Comparison of ENCODE assay signal across 1 cellular context in the genomic region with DNA sequence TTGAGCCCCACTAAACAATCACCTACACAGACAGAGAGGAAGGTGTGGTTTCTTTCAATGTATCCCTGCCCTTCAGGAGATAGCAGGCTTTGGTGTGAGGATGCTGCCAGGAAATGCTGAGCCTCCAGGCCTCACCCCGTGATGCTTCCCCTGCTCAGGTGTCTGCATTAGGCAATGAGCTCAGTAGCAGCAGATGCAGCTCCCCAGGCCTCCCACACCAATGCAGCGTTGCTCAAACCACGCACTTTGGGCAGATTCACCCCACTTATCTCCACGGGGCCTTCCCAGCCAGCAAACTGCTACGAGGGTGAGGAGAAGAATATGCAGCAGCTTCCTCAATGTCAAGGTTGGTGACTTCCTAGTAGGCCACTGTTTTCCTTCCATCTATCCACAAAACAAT.
TF ChIP-seq lines count a peak whose summit lies in the region.

No MANE protein-coding gene starts in this region.

TF ChIP-seq in H1, 55 proteins besides CTCF, POLR2A, EP300 and RAD21 (continued from another document):
- TF ChIP-seq, protein P1, sequence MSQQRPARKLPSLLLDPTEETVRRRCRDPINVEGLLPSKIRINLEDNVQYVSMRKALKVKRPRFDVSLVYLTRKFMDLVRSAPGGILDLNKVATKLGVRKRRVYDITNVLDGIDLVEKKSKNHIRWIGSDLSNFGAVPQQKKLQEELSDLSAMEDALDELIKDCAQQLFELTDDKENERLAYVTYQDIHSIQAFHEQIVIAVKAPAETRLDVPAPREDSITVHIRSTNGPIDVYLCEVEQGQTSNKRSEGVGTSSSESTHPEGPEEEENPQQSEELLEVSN (IDR thresholded peaks at IDR 0.05) = no peak
